In the genomic region with DNA sequence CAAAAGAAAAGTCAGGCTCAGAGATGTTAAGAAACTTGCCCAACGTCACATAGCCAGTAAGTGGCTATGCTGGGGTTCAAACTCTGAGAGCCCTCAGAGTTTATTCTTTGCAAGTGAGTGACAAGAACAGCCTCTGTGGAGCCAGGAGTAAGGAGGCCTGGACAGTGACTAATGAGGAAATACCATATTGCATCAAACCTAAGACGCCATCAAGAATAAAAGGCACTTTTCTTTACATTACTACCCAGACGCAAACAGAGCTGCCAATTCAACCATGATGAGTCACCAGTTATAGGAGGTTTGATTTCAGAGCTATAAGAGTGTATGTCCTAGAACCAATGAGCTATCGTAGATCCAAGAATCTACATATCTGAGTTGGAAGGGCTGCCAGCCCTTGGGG, we compare ENCODE assay signal across 9 cellular contexts. TPM values are rescaled to one million over a fixed set of nuclear protein-coding genes. Genes with fewer than 3 reads are reported as not detected.
A peak's percentile ranks its signal among the peaks of the same experiment; 100 is the strongest.
DNase-seq lines count a peak whose midpoint lies in the region; TF ChIP-seq lines count a peak whose summit lies in the region.
"Had no signal": no experiment of that assay in that cellular context is flagged by ENCODE, and none has a peak within 500 bp of the region (broad histone marks: within the 10 kb centered on the region; RNA-seq: fewer than 3 reads in every experiment).

No MANE protein-coding gene starts in this region.

- H3K9me3 Mint-ChIP-seq in activated CD4-positive, alpha-beta memory T cell treated with anti-CD3 and anti-CD28 coated beads for 36 hours: no peaks in the 10 kb centered on the region

- POLR2A ChIA-PET in activated CD4-positive, alpha-beta memory T cell treated with anti-CD3 and anti-CD28 coated beads for 36 hours (lab: Charles Lee): interaction anchor here (1.4 kb wide), 1 partner anchor 10 kb away, joined by 3 read pairs; no protein-coding TSS in a partner anchor

- no peak overlapping the region for H3K4me3 ChIP-seq in fibroblast of lung (replicated peaks in 1 of 4; ENCODE audit: control extremely low read depth in 1 of 4, insufficient read depth in 1 of 4, low read depth in 3 of 4, low read length in 4 of 4)
- peak overlapping the region in 2 of 8 donors; percentile 13 to 89 for H3K4me3 ChIP-seq in spleen

- no peak overlapping the region for H3K9ac ChIP-seq in fibroblast of lung (ENCODE audit: insufficient read depth, low read length)

- no peak overlapping the region for H2AFZ ChIP-seq in fibroblast of lung (ENCODE audit: low read length)

- H3K4me2 ChIP-seq in fibroblast of lung (ENCODE audit: extremely low read depth, insufficient read depth, low read length): no peak overlapping the region

- H3K27ac ChIP-seq in fibroblast of lung (ENCODE audit: insufficient read depth, low read length) (peak overlapping the region; percentile 58), spleen (peak overlapping the region in 7 of 8 donors; percentile 94 to 99 (median 97))

- H3K4me3 Mint-ChIP-seq in activated CD4-positive, alpha-beta memory T cell treated with anti-CD3 and anti-CD28 coated beads for 36 hours: no peak overlapping the region

- H3K27me3 Mint-ChIP-seq in activated CD4-positive, alpha-beta memory T cell treated with anti-CD3 and anti-CD28 coated beads for 36 hours: no peaks in the 10 kb centered on the region

- intact Hi-C loops in activated CD4-positive, alpha-beta memory T cell treated with anti-CD3 and anti-CD28 coated beads for 36 hours (cut with micrococcal nuclease): no loop called here
- intact Hi-C loops in spleen (cut with DNase I; ENCODE audit: low total_unique reads): loop anchor here (10.0 kb wide), 2 partner anchors 132 to 212 kb away; no protein-coding TSS in a partner anchor

- TF ChIP-seq CTCF in fibroblast of lung (conservative IDR thresholded peaks at IDR 0.05 in 1 of 2, IDR thresholded peaks at IDR 0.05 in 1 of 2; ENCODE audit: low read depth in 1 of 2, low read length in 2 of 2) (no peak), spleen (IDR thresholded peaks at IDR 0.05 in 8 of 11, conservative IDR thresholded peaks at IDR 0.05 in 3 of 11) (no peak)

- 56 to 74% (median 61%) methylated on average over 4 of the region's 4 CpGs for WGBS in spleen, 5 donors

- TF ChIP-seq POLR2A in spleen (IDR thresholded peaks at IDR 0.05): no peak

- H3K4me1 Mint-ChIP-seq in activated CD4-positive, alpha-beta memory T cell treated with anti-CD3 and anti-CD28 coated beads for 36 hours (ENCODE audit: low read depth): peaks cover 20% of the 10 kb centered on the region

- CTCF ChIA-PET in activated CD4-positive, alpha-beta memory T cell treated with anti-CD3 and anti-CD28 coated beads for 36 hours (lab: Charles Lee): interaction anchor here (0.9 to 1.0 kb wide), 2 partner anchors 13 to 35 kb away, joined by 3 to 4 read pairs; no protein-coding TSS in a partner anchor

- H3K27me3 ChIP-seq in fibroblast of lung (ENCODE audit: control insufficient read depth, insufficient read depth, low read length): no peaks in the 10 kb centered on the region
- H3K27me3 ChIP-seq in spleen (replicated peaks in 1 of 7): peaks cover 0 to 69% (median 0%) of the 10 kb centered on the region in 7 donors

- DNase-seq in NOMO-1 (lab: John Stamatoyannopoulos, UW; ENCODE audit: unreplicated experiment in 2 of 2) (peak; percentile 15 to 43), NOMO-1 treated with dmso at 0.1 percent for 144 hours (lab: John Stamatoyannopoulos, UW; ENCODE audit: unreplicated experiment) (no peak), fibroblast of lung (ENCODE audit: low read depth in 2 of 2) (peak; percentile 76 to 85), spleen (no peak), NCI-H1092 (lab: John Stamatoyannopoulos, UW) (no peak), NK-92 (lab: John Stamatoyannopoulos, UW; ENCODE audit: unreplicated experiment) (no peak), ecto neural progenitor cell (ENCODE audit: low spot score) (no peak)
- no peak for DNase-seq in activated CD4-positive, alpha-beta memory T cell treated with anti-CD3 and anti-CD28 coated beads for 36 hours
- DNase-seq: 8988T had no signal

- no peaks in the 10 kb centered on the region for H3K9me3 ChIP-seq in fibroblast of lung (ENCODE audit: control insufficient read depth, insufficient read depth, low read depth, low read length)
- no peaks in the 10 kb centered on the region for H3K9me3 ChIP-seq in spleen

- peaks cover 42% of the 10 kb centered on the region for H3K4me1 ChIP-seq in fibroblast of lung (ENCODE audit: control insufficient read depth, extremely low read depth, insufficient read depth, low read length)
- H3K4me1 ChIP-seq in spleen: peaks cover 70 to 100% (median 97%) of the 10 kb centered on the region in 6 donors

- H3K79me2 ChIP-seq in fibroblast of lung (ENCODE audit: control insufficient read depth, insufficient read depth, low read length): peaks cover 66% of the 10 kb centered on the region

- H3K36me3 ChIP-seq in fibroblast of lung (ENCODE audit: control insufficient read depth, insufficient read depth, low read length) (peaks cover 50% of the 10 kb centered on the region), spleen (peaks cover 2 to 77% (median 71%) of the 10 kb centered on the region in 6 donors)

- H4K20me1 ChIP-seq in fibroblast of lung (ENCODE audit: control insufficient read depth, extremely low read depth, insufficient read depth, low read length): no peaks in the 10 kb centered on the region

- peaks cover 46% of the 10 kb centered on the region for H3K36me3 Mint-ChIP-seq in activated CD4-positive, alpha-beta memory T cell treated with anti-CD3 and anti-CD28 coated beads for 36 hours

- H3K27ac Mint-ChIP-seq in activated CD4-positive, alpha-beta memory T cell treated with anti-CD3 and anti-CD28 coated beads for 36 hours: peak overlapping the region; percentile 81

RNA-seq across cellular contexts. Expression of gene TNFRSF1A, which starts 9.4 kb away (rescaled TPM):
- total RNA-seq in activated CD4-positive, alpha-beta memory T cell treated with anti-CD3 and anti-CD28 coated beads for 36 hours: 10 to 100 TPM; 47.5 to 49.6 TPM
- total RNA-seq in fibroblast of lung: 141 and 157 TPM in 2 replicates
- polyA plus RNA-seq in fibroblast of lung: 182 and 257 TPM in 2 replicates
- polyA plus RNA-seq in fibroblast of lung (2012): 146 and 182 TPM in 2 replicates
- polyA minus RNA-seq in fibroblast of lung (ENCODE audit: low replicate concordance): 357 and 498 TPM in 2 replicates
- 100 to 1,000 TPM; 153 to 578 (median 224) TPM for total RNA-seq in spleen
- polyA plus RNA-seq in spleen: 10 to 100 TPM; 22.5 to 40.6 (median 22.8) TPM

RNA-seq across cellular contexts. Expression of gene PLEKHG6, which starts 22.0 kb away (rescaled TPM):
- not detected for total RNA-seq in activated CD4-positive, alpha-beta memory T cell treated with anti-CD3 and anti-CD28 coated beads for 36 hours
- total RNA-seq in fibroblast of lung (under 0.01 and 0.50 TPM in 2 replicates), spleen (1 to 10 TPM in 1 of 7 donors, under 1 TPM in 2, not detected in 4; 0.19 to 1.2 (median 0.74) TPM)
- polyA plus RNA-seq in fibroblast of lung (0.07 and 0.26 TPM in 2 replicates), spleen (under 1 TPM; 0.10 to 0.12 (median 0.11) TPM)
- polyA plus RNA-seq in fibroblast of lung (2012): 0.16 and 1.1 TPM in 2 replicates
- 3.8 TPM in 1 of 2 replicates, not detected in the other for polyA minus RNA-seq in fibroblast of lung (ENCODE audit: low replicate concordance)

RNA-seq across cellular contexts. Expression of gene SCNN1A, which starts 42.9 kb away (rescaled TPM):
- under 1 TPM; 0.17 to 0.26 TPM for total RNA-seq in activated CD4-positive, alpha-beta memory T cell treated with anti-CD3 and anti-CD28 coated beads for 36 hours
- under 0.01 and 0.26 TPM in 2 replicates for total RNA-seq in fibroblast of lung
- polyA plus RNA-seq in fibroblast of lung: 0.05 and 0.08 TPM in 2 replicates
- polyA plus RNA-seq in fibroblast of lung (2012): 0.13 and 0.29 TPM in 2 replicates
- not detected in 2 replicates for polyA minus RNA-seq in fibroblast of lung (ENCODE audit: low replicate concordance)
- 1 to 10 TPM in 6 of 7 donors, under 1 TPM in 1; 0.84 to 8.6 (median 2.0) TPM for total RNA-seq in spleen
- under 1 TPM; 0.17 to 0.22 (median 0.18) TPM for polyA plus RNA-seq in spleen

RNA-seq across cellular contexts. Expression of gene LTBR, which starts 51.5 kb away (rescaled TPM):
- total RNA-seq in activated CD4-positive, alpha-beta memory T cell treated with anti-CD3 and anti-CD28 coated beads for 36 hours: 1 to 10 TPM; 1.5 to 1.9 TPM
- total RNA-seq in fibroblast of lung (60.6 and 78.4 TPM in 2 replicates), spleen (100 to 1,000 TPM in 3 of 7 donors, 10 to 100 TPM in 4; 49.0 to 155 (median 87.8) TPM)
- polyA plus RNA-seq in fibroblast of lung (45.8 and 55.7 TPM in 2 replicates), spleen (10 to 100 TPM; 14.4 to 29.2 (median 15.7) TPM)
- 81.9 and 99.1 TPM in 2 replicates for polyA plus RNA-seq in fibroblast of lung (2012)
- 78.7 and 105 TPM in 2 replicates for polyA minus RNA-seq in fibroblast of lung (ENCODE audit: low replicate concordance)

Comparison
In these comparisons a context has a peak if more than half of its experiments do, and no peak if none do; other contexts are left out.
1. DNase-seq: peak in NOMO-1 (2 of 2) and fibroblast of lung (2 of 2); none in NOMO-1 treated with dmso at 0.1 percent for 144 hours (single experiment), activated CD4-positive, alpha-beta memory T cell treated with anti-CD3 and anti-CD28 coated beads for 36 hours (single experiment), spleen (single experiment), NCI-H1092 (single experiment), NK-92 (single experiment) and ecto neural progenitor cell (single experiment).